ENCODE assay signal across 22 cellular contexts in genomic region chr2:43718530-43719124, GRCh38. TPM values are rescaled to one million over a fixed set of nuclear protein-coding genes. Genes with fewer than 3 reads are reported as not detected.
DNase-seq lines count a peak whose midpoint lies in the region; ATAC-seq and TF ChIP-seq lines count a peak whose summit lies in the region.
"Had no signal": no experiment of that assay in that cellular context is flagged by ENCODE, and none has a peak within 500 bp of the region (broad histone marks: within the 10 kb centered on the region; RNA-seq: fewer than 3 reads in every experiment).

No MANE protein-coding gene starts in this region.

- DNase-seq in GM12864 (ENCODE audit: low read depth) = peak; percentile 37
- peak; percentile 4 for DNase-seq in OCI-LY7 (ENCODE audit: low spot score)
- no peak for DNase-seq in naive thymus-derived CD4-positive, alpha-beta T cell
- no peak for DNase-seq in HT-29 (ENCODE audit: low spot score)
- no peak for DNase-seq in SHP77 treated with DMSO at 0.1 percent for 48 hours (lab: John Stamatoyannopoulos, UW)
- DNase-seq in NCI-H82 (lab: John Stamatoyannopoulos, UW) = no peak
- DNase-seq: activated CD8-positive, alpha-beta memory T cell treated with anti-CD3 and anti-CD28 coated beads, Interleukin-2, amount 10 ng/mL, durations not matched to agents 7 days and 5 days; CD8-positive, alpha-beta T cell; DMS79 treated with DMSO at 0.1 percent for 48 hours; left ventricle myocardium inferior; NCI-H1048; NCI-H2081 treated with DMSO at 0.1 percent for 48 hours; NCI-H524 treated with DMSO at 0.1 percent for 48 hours; occipital lobe; sigmoid colon; stimulated activated CD4-positive, alpha-beta T cell treated with anti-CD3 and anti-CD28 coated beads, Interleukin-1b, Interleukin-23, amount 100 ng/mL, for 48 hours; stimulated activated naive CD8-positive, alpha-beta T cell treated with anti-CD3 and anti-CD28 coated beads, Interleukin-15, amount 100 ng/mL, for 72 hours; T1000 had no signal

- no peak overlapping the region for H3K4me3 Mint-ChIP-seq in naive thymus-derived CD4-positive, alpha-beta T cell
- H3K4me3 Mint-ChIP-seq: activated CD8-positive, alpha-beta memory T cell treated with anti-CD3 and anti-CD28 coated beads, Interleukin-2, amount 10 ng/mL, durations not matched to agents 7 days and 5 days; CD8-positive, alpha-beta T cell; stimulated activated naive CD8-positive, alpha-beta T cell treated with anti-CD3 and anti-CD28 coated beads, Interleukin-15, amount 100 ng/mL, for 72 hours had no signal

- peaks cover 0 to 2% (median 0%) of the 10 kb centered on the region in 11 donors for H3K9me3 Mint-ChIP-seq in naive thymus-derived CD4-positive, alpha-beta T cell
- H3K9me3 Mint-ChIP-seq: CD8-positive, alpha-beta T cell; stimulated activated naive CD8-positive, alpha-beta T cell treated with anti-CD3 and anti-CD28 coated beads, Interleukin-15, amount 100 ng/mL, for 72 hours had no signal

- H3K27ac ChIP-seq in OCI-LY7 (ENCODE audit: low read depth, low read length, poor library complexity, severe bottlenecking) = no peak overlapping the region
- H3K27ac ChIP-seq in naive thymus-derived CD4-positive, alpha-beta T cell (ENCODE audit: low read depth, low read length) = no peak overlapping the region
- H3K27ac ChIP-seq: left ventricle myocardium inferior, sigmoid colon had no signal

- TF ChIP-seq CTCF in GM12864 (IDR thresholded peaks at IDR 0.05; ENCODE audit: low read depth, low read length, missing control alignments) = no peak
- no peak for TF ChIP-seq CTCF in OCI-LY7 (conservative IDR thresholded peaks at IDR 0.05; ENCODE audit: low read length)

- POLR2A ChIA-PET in OCI-LY7 (lab: Charles Lee) = interaction anchor here (0.6 to 1.6 kb wide), 3 partner anchors 19 to 637 kb away, joined by 3 read pairs; no protein-coding TSS in a partner anchor
- POLR2A ChIA-PET in naive thymus-derived CD4-positive, alpha-beta T cell (lab: Charles Lee) = no interaction called here

- no peaks in the 10 kb centered on the region for H4K20me1 ChIP-seq in OCI-LY7 (ENCODE audit: insufficient read depth, low read length)

- CTCF ChIA-PET in OCI-LY7 (lab: Charles Lee; ENCODE audit: unreplicated experiment) = no interaction called here
- CTCF ChIA-PET in naive thymus-derived CD4-positive, alpha-beta T cell (lab: Charles Lee) = interaction anchor here (0.7 kb wide), 1 partner anchor 93 kb away, joined by 3 read pairs; no protein-coding TSS in a partner anchor

- H3K27me3 ChIP-seq in naive thymus-derived CD4-positive, alpha-beta T cell (ENCODE audit: control insufficient read depth in 2 of 2, insufficient read depth in 2 of 2, low read length in 2 of 2) = no peaks in the 10 kb centered on the region
- H3K27me3 ChIP-seq: sigmoid colon had no signal

- H3K9me3 ChIP-seq in OCI-LY7 (ENCODE audit: low read length) = no peaks in the 10 kb centered on the region
- H3K9me3 ChIP-seq in naive thymus-derived CD4-positive, alpha-beta T cell (ENCODE audit: control insufficient read depth in 2 of 3, low read length in 3 of 3) = no peaks in the 10 kb centered on the region
- H3K9me3 ChIP-seq: left ventricle myocardium inferior, sigmoid colon had no signal

- H3K27me3 Mint-ChIP-seq in naive thymus-derived CD4-positive, alpha-beta T cell = peaks cover 0 to 5% (median 0%) of the 10 kb centered on the region in 5 donors

- H3K4me2 ChIP-seq in OCI-LY7 (ENCODE audit: low read length) = peak overlapping the region; percentile 33

- no peak overlapping the region for H3K27ac Mint-ChIP-seq in naive thymus-derived CD4-positive, alpha-beta T cell
- H3K27ac Mint-ChIP-seq: activated CD8-positive, alpha-beta memory T cell treated with anti-CD3 and anti-CD28 coated beads, Interleukin-2, amount 10 ng/mL, durations not matched to agents 7 days and 5 days; CD8-positive, alpha-beta T cell; IgD-negative memory B cell; stimulated activated naive CD8-positive, alpha-beta T cell treated with anti-CD3 and anti-CD28 coated beads, Interleukin-15, amount 100 ng/mL, for 72 hours had no signal

- H3K4me1 Mint-ChIP-seq in naive thymus-derived CD4-positive, alpha-beta T cell = peaks cover 0 to 4% (median 0%) of the 10 kb centered on the region in 7 donors
- H3K4me1 Mint-ChIP-seq: activated CD8-positive, alpha-beta memory T cell treated with anti-CD3 and anti-CD28 coated beads, Interleukin-2, amount 10 ng/mL, durations not matched to agents 7 days and 5 days; stimulated activated naive CD8-positive, alpha-beta T cell treated with anti-CD3 and anti-CD28 coated beads, Interleukin-15, amount 100 ng/mL, for 72 hours had no signal

- no peaks in the 10 kb centered on the region for H3K36me3 ChIP-seq in OCI-LY7 (ENCODE audit: insufficient read depth, low read length)
- no peaks in the 10 kb centered on the region for H3K36me3 ChIP-seq in naive thymus-derived CD4-positive, alpha-beta T cell (ENCODE audit: control insufficient read depth in 2 of 3, insufficient read depth in 3 of 3, low read length in 3 of 3)
- H3K36me3 ChIP-seq: left ventricle myocardium inferior had no signal

- peaks cover 0 to 6% (median 0%) of the 10 kb centered on the region in 5 donors for H3K36me3 Mint-ChIP-seq in naive thymus-derived CD4-positive, alpha-beta T cell
- H3K36me3 Mint-ChIP-seq: activated CD8-positive, alpha-beta memory T cell treated with anti-CD3 and anti-CD28 coated beads, Interleukin-2, amount 10 ng/mL, durations not matched to agents 7 days and 5 days; CD8-positive, alpha-beta T cell had no signal

- H3K4me3 ChIP-seq in GM12864 (ENCODE audit: low read depth, low read length) = no peak overlapping the region
- H3K4me3 ChIP-seq in OCI-LY7 (ENCODE audit: low read depth, low read length, poor library complexity, severe bottlenecking) = no peak overlapping the region
- H3K4me3 ChIP-seq in naive thymus-derived CD4-positive, alpha-beta T cell (ENCODE audit: low read length) = no peak overlapping the region
- H3K4me3 ChIP-seq: left ventricle myocardium inferior, sigmoid colon had no signal

- no peaks in the 10 kb centered on the region for H3K79me2 ChIP-seq in OCI-LY7 (ENCODE audit: insufficient read depth, low read depth, low read length)

- H3K4me1 ChIP-seq in OCI-LY7 (ENCODE audit: insufficient read depth, low read length, poor library complexity, severe bottlenecking) = peaks cover 8% of the 10 kb centered on the region
- H3K4me1 ChIP-seq in naive thymus-derived CD4-positive, alpha-beta T cell (ENCODE audit: control insufficient read depth in 2 of 2, insufficient read depth in 2 of 2, low read length in 2 of 2) = no peaks in the 10 kb centered on the region
- H3K4me1 ChIP-seq: left ventricle myocardium inferior, sigmoid colon had no signal

- intact Hi-C loops in OCI-LY7 (cut with micrococcal nuclease; ENCODE audit: unreplicated experiment) = no loop called here
- intact Hi-C loops in naive thymus-derived CD4-positive, alpha-beta T cell (cut with micrococcal nuclease) = no loop called here

- no peaks in the 10 kb centered on the region for H3K9me2 ChIP-seq in OCI-LY7 (ENCODE audit: insufficient read depth, low read length)

- no TSS peak for BruUV-seq in OCI-LY7 (replicated peaks; lab: Mats Ljungman, UMichigan)

- no peak overlapping the region; the same call in 1 of the 2 replicates for H2AFZ ChIP-seq in OCI-LY7 (ENCODE audit: low read length)

- ATAC-seq in GM19463 (IDR thresholded peaks at IDR 0.05; ENCODE audit: unreplicated experiment) (peak; percentile 66), HG02885 (IDR thresholded peaks at IDR 0.05; ENCODE audit: poor library complexity, unreplicated experiment) (peak; percentile 80)
- ATAC-seq in naive thymus-derived CD4-positive, alpha-beta T cell = no peak
- ATAC-seq: activated CD8-positive, alpha-beta memory T cell treated with anti-CD3 and anti-CD28 coated beads, Interleukin-2, amount 10 ng/mL, durations not matched to agents 7 days and 5 days; CD8-positive, alpha-beta T cell; esophagus mucosa; stimulated activated naive CD8-positive, alpha-beta T cell treated with anti-CD3 and anti-CD28 coated beads, Interleukin-15, amount 100 ng/mL, for 72 hours had no signal

RNA-seq across cellular contexts. Expression of gene C1GALT1C1L, which starts 42.4 kb away (rescaled TPM):
- not detected in 2 replicates for total RNA-seq in OCI-LY7 (2014; rRNA removed; shearing (Covaris generic))
- not detected in 2 replicates for total RNA-seq in OCI-LY7 (2022)
- not detected for total RNA-seq in naive thymus-derived CD4-positive, alpha-beta T cell
- polyA plus RNA-seq in naive thymus-derived CD4-positive, alpha-beta T cell = not detected
- 0.78 and 1.4 TPM in 2 replicates for total RNA-seq in HT-29 (2014; rRNA removed; shearing (Covaris generic))
- total RNA-seq: CD8-positive, alpha-beta T cell; occipital lobe had no signal
- polyA plus RNA-seq: IgD-negative memory B cell had no signal

RNA-seq across cellular contexts. Expression of gene DYNC2LI1, which starts 55.2 kb away (rescaled TPM):
- 13.6 and 18.9 TPM in 2 replicates for total RNA-seq in OCI-LY7 (2014; rRNA removed; shearing (Covaris generic))
- total RNA-seq in OCI-LY7 (2022) = 17.7 and 20.5 TPM in 2 replicates
- 1 to 10 TPM; 1.9 to 6.1 (median 5.1) TPM for total RNA-seq in naive thymus-derived CD4-positive, alpha-beta T cell
- 1 to 10 TPM; 5.6 to 7.8 TPM for polyA plus RNA-seq in naive thymus-derived CD4-positive, alpha-beta T cell
- 6.5 and 9.7 TPM in 2 replicates for total RNA-seq in HT-29 (2014; rRNA removed; shearing (Covaris generic))

Comparison
In these comparisons a context has a peak if more than half of its experiments do, and no peak if none do; other contexts are left out.
1. DNase-seq: peak in GM12864 (single experiment) and OCI-LY7 (single experiment); none in naive thymus-derived CD4-positive, alpha-beta T cell (0 of 9), HT-29 (single experiment), SHP77 treated with DMSO at 0.1 percent for 48 hours (single experiment) and NCI-H82 (single experiment).